ENCODE assay signal across 21 cellular contexts in genomic region chr9:106481003-106481614, GRCh38.
DNase-seq lines count a peak whose midpoint lies in the region; ATAC-seq, FAIRE-seq and TF ChIP-seq lines count a peak whose summit lies in the region.
"Had no signal": no experiment of that assay in that cellular context is flagged by ENCODE, and none has a peak within 500 bp of the region (broad histone marks: within the 10 kb centered on the region; RNA-seq: fewer than 3 reads in every experiment).

No MANE protein-coding gene starts in this region.

- no peak overlapping the region for H3K14ac ChIP-seq in H1 (ENCODE audit: insufficient read length)

- no peak overlapping the region for H2AK5ac ChIP-seq in H1 (ENCODE audit: low read depth, low read length)

- no peaks in the 10 kb centered on the region for H3K36me3 Mint-ChIP-seq in osteocyte (ENCODE audit: unreplicated experiment)
- H3K36me3 Mint-ChIP-seq in activated CD8-positive, alpha-beta T cell treated with anti-CD3 and anti-CD28 coated beads, Interleukin-2, amount 10 ng/mL, durations not matched to agents 7 days and 5 days (ENCODE audit: low read depth), result no peaks in the 10 kb centered on the region
- H3K36me3 Mint-ChIP-seq: CD8-positive, alpha-beta T cell had no signal

- ATAC-seq in activated CD8-positive, alpha-beta T cell treated with anti-CD3 and anti-CD28 coated beads, Interleukin-2, amount 10 ng/mL, durations not matched to agents 7 days and 5 days, result no peak
- ATAC-seq: CD8-positive, alpha-beta T cell had no signal

- POLR2A ChIA-PET in H1 (lab: Charles Lee; ENCODE audit: partially characterized antibody), result no interaction called here
- POLR2A ChIA-PET in activated CD8-positive, alpha-beta T cell treated with anti-CD3 and anti-CD28 coated beads, Interleukin-2, amount 10 ng/mL, durations not matched to agents 7 days and 5 days (lab: Charles Lee), result no interaction called here

- H3K9me1 ChIP-seq in keratinocyte (ENCODE audit: control insufficient read depth, extremely low read depth, insufficient read depth, low read length), result no peaks in the 10 kb centered on the region

- H3K23ac ChIP-seq in H1 (ENCODE audit: insufficient read length), result no peak overlapping the region

- DNase-seq in AG08395 (ENCODE audit: low spot score) (peak; percentile 10), OCI-M1 (lab: John Stamatoyannopoulos, UW) (peak; percentile 38), H1 (ENCODE audit: low read depth in 1 of 2, low spot score in 2 of 2) (no peak), keratinocyte (ENCODE audit: low read depth, low spot score) (peak; percentile 75), osteocyte (ENCODE audit: extremely low spot score, unreplicated experiment) (no peak), GM19239 (ENCODE audit: insufficient read length, low spot score) (no peak), NOMO-1 treated with dmso at 0.1 percent for 144 hours (lab: John Stamatoyannopoulos, UW; ENCODE audit: unreplicated experiment) (no peak)
- DNase-seq in activated CD8-positive, alpha-beta T cell treated with anti-CD3 and anti-CD28 coated beads, Interleukin-2, amount 10 ng/mL, durations not matched to agents 7 days and 5 days, result no peak
- DNase-seq: 8988T; CD8-positive, alpha-beta T cell; DMS79; GDM1; H7; IMR-90; Kasumi-1; NCI-H1105; NCI-H1694; NCI-H2227 treated with DMSO at 0.1 percent for 48 hours; Peyer's patch; Right ventricle myocardium superior had no signal

- H3K4me1 Mint-ChIP-seq in osteocyte (ENCODE audit: unreplicated experiment), result peaks cover 11% of the 10 kb centered on the region
- no peaks in the 10 kb centered on the region for H3K4me1 Mint-ChIP-seq in activated CD8-positive, alpha-beta T cell treated with anti-CD3 and anti-CD28 coated beads, Interleukin-2, amount 10 ng/mL, durations not matched to agents 7 days and 5 days (ENCODE audit: low read depth)

- TF ChIP-seq CTCF in H1 (IDR thresholded peaks at IDR 0.05; ENCODE audit: control extremely low read depth in 1 of 3, insufficient read depth in 1 of 3, low read depth in 1 of 3, low read length in 3 of 3), result no peak
- no peak for TF ChIP-seq CTCF in keratinocyte (optimal IDR thresholded peaks at IDR 0.05 in 1 of 3, IDR thresholded peaks at IDR 0.05 in 1 of 3, conservative IDR thresholded peaks at IDR 0.05 in 1 of 3; ENCODE audit: extremely low read depth in 1 of 3, insufficient read depth in 2 of 3, low read length in 3 of 3)
- no peak for TF ChIP-seq CTCF in osteocyte (IDR thresholded peaks at IDR 0.05)

- H3K9ac ChIP-seq in H1 (replicated peaks in 1 of 4; ENCODE audit: extremely low read depth in 1 of 4, low read depth in 3 of 4, low read length in 3 of 4), result no peak overlapping the region
- H3K9ac ChIP-seq in keratinocyte (ENCODE audit: control insufficient read depth, extremely low read depth, insufficient read depth, low read length), result no peak overlapping the region
- H3K9ac ChIP-seq: BLaER1 had no signal

- no peak overlapping the region for H3K4ac ChIP-seq in H1 (replicated peaks; ENCODE audit: insufficient read length, low read depth, low read length)

- no peak for TF ChIP-seq RAD21 in H1 (IDR thresholded peaks at IDR 0.05 in 1 of 2, conservative IDR thresholded peaks at IDR 0.05 in 1 of 2; ENCODE audit: low read depth in 2 of 2, low read length in 2 of 2)

- H2BK12ac ChIP-seq in H1 (ENCODE audit: low read depth, low read length), result no peak overlapping the region

- H3K56ac ChIP-seq in H1 (replicated peaks; ENCODE audit: insufficient read length, low read depth, low read length), result no peak overlapping the region

- H3K27ac ChIP-seq in H1 (ENCODE audit: low read depth, low read length), result no peak overlapping the region
- H3K27ac ChIP-seq in keratinocyte (ENCODE audit: control insufficient read depth, insufficient read depth, low read length), result peak overlapping the region; percentile 37
- H3K27ac ChIP-seq: BLaER1, Peyer's patch had no signal

- H4K20me1 ChIP-seq in H1 (replicated peaks in 1 of 2; ENCODE audit: control insufficient read depth in 1 of 2, insufficient read depth in 2 of 2, low read length in 2 of 2), result no peaks in the 10 kb centered on the region
- no peaks in the 10 kb centered on the region for H4K20me1 ChIP-seq in keratinocyte (ENCODE audit: control insufficient read depth, extremely low read depth, insufficient read depth, low read length)
- H4K20me1 ChIP-seq: BLaER1 had no signal

- H3K79me2 ChIP-seq in H1 (ENCODE audit: control insufficient read depth in 1 of 2, insufficient read depth in 2 of 2, low read length in 2 of 2) (no peaks in the 10 kb centered on the region), keratinocyte (ENCODE audit: control insufficient read depth, insufficient read depth, low read length) (no peaks in the 10 kb centered on the region)

- H4K5ac ChIP-seq in H1 (ENCODE audit: insufficient read length, low read depth, low read length), result no peak overlapping the region

- H3K18ac ChIP-seq in H1 (ENCODE audit: extremely low read depth, low read length), result no peak overlapping the region

- no peak overlapping the region for H4K91ac ChIP-seq in H1 (replicated peaks; ENCODE audit: insufficient read length, low read length)

- TF ChIP-seq EP300 in H1 (IDR thresholded peaks at IDR 0.05; ENCODE audit: borderline replicate concordance in 1 of 2, low read depth in 2 of 2, low read length in 2 of 2), result no peak

- H3K4me2 ChIP-seq in H1 (ENCODE audit: insufficient read depth in 1 of 2, low read depth in 2 of 2, low read length in 2 of 2) (no peak overlapping the region), keratinocyte (ENCODE audit: control insufficient read depth, extremely low read depth, insufficient read depth, low read depth, low read length) (peak overlapping the region; percentile 34)
- H3K4me2 ChIP-seq: BLaER1 had no signal

- H2BK5ac ChIP-seq in H1 (ENCODE audit: low read depth, low read length), result no peak overlapping the region

- H2AFZ ChIP-seq in H1 (ENCODE audit: low read length) (no peak overlapping the region), keratinocyte (ENCODE audit: control insufficient read depth, low read length) (no peak overlapping the region)

- H2BK20ac ChIP-seq in H1 (ENCODE audit: low read length), result no peak overlapping the region

- no peaks in the 10 kb centered on the region for H3K23me2 ChIP-seq in H1 (ENCODE audit: low read depth, low read length)

- no peak overlapping the region for H3K27ac Mint-ChIP-seq in osteocyte (ENCODE audit: unreplicated experiment)
- H3K27ac Mint-ChIP-seq in activated CD8-positive, alpha-beta T cell treated with anti-CD3 and anti-CD28 coated beads, Interleukin-2, amount 10 ng/mL, durations not matched to agents 7 days and 5 days, result no peak overlapping the region
- H3K27ac Mint-ChIP-seq: CD8-positive, alpha-beta T cell had no signal

- H3K4me1 ChIP-seq in H1 (replicated peaks in 1 of 4; ENCODE audit: control insufficient read depth in 3 of 4, insufficient read depth in 4 of 4, low read length in 3 of 4), result no peaks in the 10 kb centered on the region
- H3K4me1 ChIP-seq in keratinocyte (ENCODE audit: control insufficient read depth, extremely low read depth, insufficient read depth, low read length), result peaks cover 52% of the 10 kb centered on the region
- H3K4me1 ChIP-seq: Peyer's patch had no signal

- H3K79me1 ChIP-seq in H1 (ENCODE audit: low read depth, low read length), result no peaks in the 10 kb centered on the region

- no peaks in the 10 kb centered on the region for H3K9me3 Mint-ChIP-seq in osteocyte (ENCODE audit: unreplicated experiment)
- no peaks in the 10 kb centered on the region for H3K9me3 Mint-ChIP-seq in activated CD8-positive, alpha-beta T cell treated with anti-CD3 and anti-CD28 coated beads, Interleukin-2, amount 10 ng/mL, durations not matched to agents 7 days and 5 days (ENCODE audit: insufficient read depth)
- H3K9me3 Mint-ChIP-seq: CD8-positive, alpha-beta T cell had no signal

- WGBS in H1 (ENCODE audit: extremely low coverage in 1 of 2, insufficient coverage in 1 of 2, insufficient read length in 1 of 2, insufficient replicate concordance in 2 of 2, low coverage in 1 of 2, low lambda C conversion rate in 2 of 2, missing lambda C conversion rate in 1 of 2), 2 experiments, result 97% methylated on average over 5 of the region's 5 CpGs; no CpG with 5 or more reads in 1 of the 2 experiments

- H3K9me3 ChIP-seq in H1 (ENCODE audit: insufficient read depth in 2 of 2, low read depth in 1 of 2, low read length in 1 of 2), result no peaks in the 10 kb centered on the region
- H3K9me3 ChIP-seq in keratinocyte (ENCODE audit: control insufficient read depth, low read depth, low read length), result no peaks in the 10 kb centered on the region
- H3K9me3 ChIP-seq: BLaER1, Peyer's patch had no signal

- TF ChIP-seq POLR2A in H1 (IDR thresholded peaks at IDR 0.05; ENCODE audit: control extremely low read depth in 1 of 2, low read depth in 2 of 2, low read length in 2 of 2), result no peak

- no peak for FAIRE-seq in H1 (lab: Jason Lieb, UNC)
- peak; percentile 95 for FAIRE-seq in keratinocyte (lab: Jason Lieb, UNC)
- FAIRE-seq in GM19239 (lab: Jason Lieb, UNC), result no peak

- H3K4me3 ChIP-seq in H1 (ENCODE audit: extremely low read depth in 1 of 4, insufficient read depth in 2 of 4, low read depth in 3 of 4, low read length in 4 of 4) (no peak overlapping the region), keratinocyte (ENCODE audit: control insufficient read depth in 2 of 3, extremely low read depth in 1 of 3, insufficient read depth in 2 of 3, low read depth in 1 of 3, low read length in 3 of 3) (peak overlapping the region in 1 of 3 experiments; percentile 5)
- H3K4me3 ChIP-seq: BLaER1, Peyer's patch had no signal

- no peak overlapping the region for H4K8ac ChIP-seq in H1 (ENCODE audit: extremely low read depth, insufficient read depth, low read length)

- H3K4me3 Mint-ChIP-seq in osteocyte (ENCODE audit: unreplicated experiment), result no peak overlapping the region
- H3K4me3 Mint-ChIP-seq in activated CD8-positive, alpha-beta T cell treated with anti-CD3 and anti-CD28 coated beads, Interleukin-2, amount 10 ng/mL, durations not matched to agents 7 days and 5 days, result no peak overlapping the region
- H3K4me3 Mint-ChIP-seq: CD8-positive, alpha-beta T cell had no signal

- H3K27me3 Mint-ChIP-seq in osteocyte (ENCODE audit: unreplicated experiment), result peaks cover 2% of the 10 kb centered on the region
- H3K27me3 Mint-ChIP-seq in activated CD8-positive, alpha-beta T cell treated with anti-CD3 and anti-CD28 coated beads, Interleukin-2, amount 10 ng/mL, durations not matched to agents 7 days and 5 days (ENCODE audit: low read depth), result no peaks in the 10 kb centered on the region

- no peak overlapping the region for H2BK120ac ChIP-seq in H1 (replicated peaks; ENCODE audit: low read depth, low read length)

- 0 out of 2 replicates have a peak overlapping the region, but pooled peaks have one; percentile 46 for H2BK15ac ChIP-seq in H1 (ENCODE audit: low read length)

- no peaks in the 10 kb centered on the region for H3K27me3 ChIP-seq in H1 (replicated peaks in 1 of 4; ENCODE audit: control insufficient read depth in 3 of 4, extremely low read depth in 1 of 4, insufficient read depth in 3 of 4, low read length in 3 of 4)
- no peaks in the 10 kb centered on the region for H3K27me3 ChIP-seq in keratinocyte (ENCODE audit: control insufficient read depth, extremely low read depth, insufficient read depth, low read length)
- H3K27me3 ChIP-seq: BLaER1, Peyer's patch had no signal

- CTCF ChIA-PET in H1 (lab: Charles Lee; ENCODE audit: partially characterized antibody), result interaction anchor here (1.1 to 1.4 kb wide), 2 partner anchors 13 to 14 kb away, joined by 3 read pairs; no protein-coding TSS in a partner anchor
- CTCF ChIA-PET in activated CD8-positive, alpha-beta T cell treated with anti-CD3 and anti-CD28 coated beads, Interleukin-2, amount 10 ng/mL, durations not matched to agents 7 days and 5 days (lab: Charles Lee), result no interaction called here

- H3K36me3 ChIP-seq in H1 (ENCODE audit: control insufficient read depth in 2 of 4, insufficient read depth in 4 of 4, low read length in 3 of 4), result no peaks in the 10 kb centered on the region
- H3K36me3 ChIP-seq in keratinocyte (ENCODE audit: control insufficient read depth in 2 of 2, extremely low read depth in 1 of 2, insufficient read depth in 2 of 2, low read length in 2 of 2), result no peaks in the 10 kb centered on the region
- H3K36me3 ChIP-seq: BLaER1, Peyer's patch had no signal

- dilution Hi-C loops in keratinocyte (cut with MboI; ENCODE audit: extremely low pct_ligation_motif_present, low sequenced_read_pairs), result no loop called here

Comparison
In these comparisons a context has a peak if more than half of its experiments do, and no peak if none do; other contexts are left out.
1. DNase-seq: peak in AG08395 (single experiment), OCI-M1 (single experiment) and keratinocyte (single experiment); none in H1 (0 of 2), osteocyte (single experiment), GM19239 (single experiment), NOMO-1 treated with dmso at 0.1 percent for 144 hours (single experiment) and activated CD8-positive, alpha-beta T cell treated with anti-CD3 and anti-CD28 coated beads, Interleukin-2, amount 10 ng/mL, durations not matched to agents 7 days and 5 days (single experiment).